1 cellular context compared by ENCODE assay signal in genomic region chr1:113211467-113211866, GRCh38.
TF ChIP-seq lines count a peak whose summit lies in the region.

No MANE protein-coding gene starts in this region.

TF ChIP-seq in K562, 482 proteins besides CTCF, POLR2A, EP300 and RAD21 (continued from another document and continues in another):
- TF ChIP-seq TFE3 (CRISPR knock-in tag; IDR thresholded peaks at IDR 0.05) (no peak), HDAC1 (IDR thresholded peaks at IDR 0.05) (peak in 1 of 2 experiments; percentile 84; a peak in 2 of 4 replicates), PYGO2 (tag; IDR thresholded peaks at IDR 0.05) (no peak), MCM2 (IDR thresholded peaks at IDR 0.05; ENCODE audit: low read depth) (no peak), SRF (CRISPR knock-in tag; IDR thresholded peaks at IDR 0.05) (no peak), ZBTB11 (CRISPR knock-in tag; IDR thresholded peaks at IDR 0.05) (no peak), HES1 (IDR thresholded peaks at IDR 0.05; ENCODE audit: low read depth) (no peak), KLF10 (CRISPR knock-in tag; IDR thresholded peaks at IDR 0.05) (no peak), CREBBP (IDR thresholded peaks at IDR 0.05; ENCODE audit: low read depth, low read length) (no peak), HIVEP1 (CRISPR knock-in tag; IDR thresholded peaks at IDR 0.05) (no peak), HDAC6 (IDR thresholded peaks at IDR 0.05; ENCODE audit: low read depth, low read length) (no peak), SMARCE1 (IDR thresholded peaks at IDR 0.05) (peak; percentile 51; the same call in 1 of the 2 replicates), MTA1 (IDR thresholded peaks at IDR 0.05; ENCODE audit: borderline replicate concordance) (peak; percentile 76; the same call in 1 of the 2 replicates), E4F1 (CRISPR knock-in tag; IDR thresholded peaks at IDR 0.05; ENCODE audit: borderline replicate concordance) (no peak), ZFP91 (CRISPR knock-in tag; IDR thresholded peaks at IDR 0.05) (no peak), EHMT2 (IDR thresholded peaks at IDR 0.05) (peak; percentile 56; the same call in 1 of the 2 replicates), ZNF764 (CRISPR knock-in tag; IDR thresholded peaks at IDR 0.05; ENCODE audit: low read depth) (no peak), RUNX1 (IDR thresholded peaks at IDR 0.05; ENCODE audit: low read depth) (no peak), MBD2 (IDR thresholded peaks at IDR 0.05; ENCODE audit: borderline replicate concordance, low read depth) (no peak), ASH1L (IDR thresholded peaks at IDR 0.05; ENCODE audit: borderline replicate concordance, low read depth, partially characterized antibody) (no peak), ZBTB49 (CRISPR knock-in tag; IDR thresholded peaks at IDR 0.05; ENCODE audit: borderline replicate concordance) (no peak), NBN (IDR thresholded peaks at IDR 0.05; ENCODE audit: low read depth) (peak; percentile 37; the same call in 1 of the 2 replicates), CTBP1 (IDR thresholded peaks at IDR 0.05; ENCODE audit: borderline replicate concordance) (peak; percentile 77; the same call in 1 of the 2 replicates), SLC30A9 (CRISPR knock-in tag; IDR thresholded peaks at IDR 0.05) (no peak), MEF2D (tag; conservative IDR thresholded peaks at IDR 0.05; ENCODE audit: low read depth) (no peak), THRAP3 (IDR thresholded peaks at IDR 0.05; ENCODE audit: borderline replicate concordance) (no peak), ZNF24 (IDR thresholded peaks at IDR 0.05) (no peak), ZNF699 (CRISPR knock-in tag; IDR thresholded peaks at IDR 0.05; ENCODE audit: insufficient replicate concordance) (no peak), ZBTB33 (CRISPR knock-in tag; IDR thresholded peaks at IDR 0.05) (no peak), TBL1XR1 (IDR thresholded peaks at IDR 0.05; ENCODE audit: low read length in 2 of 2) (no peak), CHD2 (IDR thresholded peaks at IDR 0.05; ENCODE audit: low read depth, low read length) (no peak), ZBTB2 (IDR thresholded peaks at IDR 0.05) (peak; percentile 67; the same call in 1 of the 2 replicates), E2F6 (IDR thresholded peaks at IDR 0.05; ENCODE audit: borderline replicate concordance in 1 of 2, extremely low read depth in 1 of 2, insufficient read depth in 1 of 2, insufficient read length in 1 of 2, low read depth in 1 of 2, low read length in 1 of 2, poor library complexity in 1 of 2, severe bottlenecking in 1 of 2) (no peak), ATF6 (CRISPR knock-in tag; IDR thresholded peaks at IDR 0.05) (no peak), ZBTB5 (IDR thresholded peaks at IDR 0.05) (no peak), CBFA2T3 (IDR thresholded peaks at IDR 0.05) (peak; percentile 70), ZBTB8A (IDR thresholded peaks at IDR 0.05; ENCODE audit: partially characterized antibody) (no peak)
